In the genomic region with DNA sequence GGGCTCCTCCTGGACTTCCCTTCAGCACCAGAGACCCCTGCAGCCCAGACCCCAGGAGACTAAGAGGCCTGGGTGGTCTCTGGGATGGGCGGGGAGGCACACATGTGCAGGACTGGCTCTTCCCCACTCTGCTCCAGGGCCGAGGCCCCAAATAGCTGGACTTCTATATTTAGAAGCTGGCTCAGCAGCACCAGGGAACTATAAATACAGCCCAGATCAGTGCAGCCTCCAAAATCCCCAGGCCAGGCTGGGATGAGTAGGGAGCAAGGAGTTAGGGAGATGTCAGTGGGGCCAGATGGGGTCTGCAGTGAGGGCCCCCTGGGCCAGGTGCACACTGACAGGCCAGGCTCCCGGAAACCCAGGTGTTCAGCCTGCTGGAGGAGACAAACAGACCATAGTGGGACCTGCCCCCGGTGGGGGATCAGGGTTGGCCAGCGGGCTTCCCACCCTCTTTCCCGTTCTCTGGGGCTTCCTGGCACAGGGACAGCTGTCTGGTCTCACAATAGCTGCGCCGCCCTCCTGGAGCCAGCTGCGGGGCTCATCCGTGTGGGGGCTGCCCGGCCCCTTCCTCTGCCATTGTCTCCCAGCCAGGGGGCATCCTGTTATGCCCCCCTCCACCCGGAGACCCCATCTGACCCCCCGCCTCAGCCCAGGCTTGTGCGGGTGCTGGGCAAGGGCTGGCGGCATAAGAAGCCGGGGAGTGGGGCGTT, we compare ENCODE assay signal across 8 cellular contexts. TPM values are rescaled to one million over a fixed set of nuclear protein-coding genes. Genes with fewer than 3 reads are reported as not detected.
DNase-seq lines count a peak whose midpoint lies in the region; ATAC-seq, FAIRE-seq and TF ChIP-seq lines count a peak whose summit lies in the region.

No MANE protein-coding gene starts in this region.

- TF ChIP-seq CTCF in AG10803 (conservative IDR thresholded peaks at IDR 0.05; ENCODE audit: low read length) (no peak), IMR-90 (conservative IDR thresholded peaks at IDR 0.05; ENCODE audit: low read depth, low read length) (no peak), dorsolateral prefrontal cortex (IDR thresholded peaks at IDR 0.05 in 54 of 56, conservative IDR thresholded peaks at IDR 0.05 in 2 of 56; ENCODE audit: low read depth in 1 of 56, partially characterized antibody in 56 of 56) (no peak)

- no peaks in the 10 kb centered on the region for H3K79me1 ChIP-seq in IMR-90 (ENCODE audit: low read depth in 1 of 2, low read length in 2 of 2)

- no peak overlapping the region for H2BK20ac ChIP-seq in IMR-90 (ENCODE audit: low read depth, low read length)

- peak overlapping the region; percentile 42 for H2AK9ac ChIP-seq in IMR-90 (replicated peaks; ENCODE audit: low read depth, low read length, poor library complexity)

- no TSS peak for BruUV-seq in IMR-90 (replicated peaks; lab: Mats Ljungman, UMichigan)

- H2AFZ ChIP-seq in IMR-90 (replicated peaks; ENCODE audit: low read length, poor library complexity), result peak overlapping the region; percentile 92

- H2BK120ac ChIP-seq in IMR-90 (ENCODE audit: low read depth, low read length), result no peak overlapping the region

- no peak overlapping the region for H4K5ac ChIP-seq in IMR-90 (ENCODE audit: low read depth, low read length)

- no peak for FAIRE-seq in urothelium cell line (lab: Jason Lieb, UNC)

- H3K56ac ChIP-seq in IMR-90 (ENCODE audit: extremely low read depth, insufficient read depth, low read length), result no peak overlapping the region

- WGBS in IMR-90 (ENCODE audit: extremely low coverage in 2 of 2, insufficient read length in 1 of 2), 2 experiments, result 61% methylated on average over 8 of the region's 17 CpGs; no CpG with 5 or more reads in 1 of the 2 experiments

- no peaks in the 10 kb centered on the region for H4K20me1 ChIP-seq in IMR-90 (ENCODE audit: insufficient read depth, low read length)

- H3K9me3 ChIP-seq in IMR-90 (ENCODE audit: control insufficient read depth, insufficient read depth, low read length), result no peaks in the 10 kb centered on the region

- no peak overlapping the region for H3K18ac ChIP-seq in IMR-90 (ENCODE audit: low read depth, low read length)

- H3K14ac ChIP-seq in IMR-90 (replicated peaks; ENCODE audit: low read depth, low read length), result 0 out of 2 replicates have a peak overlapping the region, but pooled peaks have one; percentile 51

- peak; percentile 83 for ATAC-seq in IMR-90 (ENCODE audit: low read depth)

- in situ Hi-C loops in IMR-90 (cut with MboI; ENCODE audit: low sequenced_read_pairs), result no loop called here

- no peak for TF ChIP-seq RAD21 in IMR-90 (IDR thresholded peaks at IDR 0.05; ENCODE audit: low read length)

- TF ChIP-seq POLR2A in IMR-90 (IDR thresholded peaks at IDR 0.05; ENCODE audit: low read depth, low read length), result no peak

- H3K4me3 ChIP-seq in AG10803 (ENCODE audit: low read length) (no peak overlapping the region), IMR-90 (ENCODE audit: insufficient read depth, low read depth, low read length) (no peak overlapping the region), dorsolateral prefrontal cortex (peak overlapping the region in 4 of 59 donors; percentile 6 to 27 (median 17))

- no peaks in the 10 kb centered on the region for H3K9me1 ChIP-seq in IMR-90 (ENCODE audit: insufficient read depth, low read length)

- CTCF ChIA-PET in IMR-90 (lab: Yijun Ruan, JAX), result no interaction called here

- H3K23ac ChIP-seq in IMR-90 (ENCODE audit: low read depth, low read length), result no peak overlapping the region

- POLR2A ChIA-PET in IMR-90 (lab: Charles Lee; ENCODE audit: unreplicated experiment), result no interaction called here

- H3K27me3 ChIP-seq in IMR-90 (ENCODE audit: control insufficient read depth, insufficient read depth, low read length), result no peaks in the 10 kb centered on the region
- peaks cover 0 to 6% (median 0%) of the 10 kb centered on the region in 45 donors for H3K27me3 ChIP-seq in dorsolateral prefrontal cortex

- intact Hi-C loops in IMR-90 (cut with micrococcal nuclease) (no loop called here), dorsolateral prefrontal cortex (cut with DNase I) (no loop called here)

- no peaks in the 10 kb centered on the region for H3K36me3 ChIP-seq in IMR-90 (ENCODE audit: control insufficient read depth, insufficient read depth, low read length)

- H2BK5ac ChIP-seq in IMR-90 (ENCODE audit: low read depth, low read length, poor library complexity, severe bottlenecking), result no peak overlapping the region

- no peak overlapping the region for H4K91ac ChIP-seq in IMR-90 (ENCODE audit: insufficient read depth, low read depth, low read length)

- no peak overlapping the region for H3K9ac ChIP-seq in IMR-90 (ENCODE audit: low read depth, low read length)

- H3K27ac ChIP-seq in IMR-90 (ENCODE audit: insufficient read depth, low read length) (no peak overlapping the region), dorsolateral prefrontal cortex (peak overlapping the region in 49 of 59 donors; percentile 6 to 85 (median 56))

- H3K4me2 ChIP-seq in IMR-90 (ENCODE audit: low read depth, low read length), result no peak overlapping the region

- H2BK15ac ChIP-seq in IMR-90 (ENCODE audit: low read depth, low read length), result no peak overlapping the region

- no peak overlapping the region for H2AK5ac ChIP-seq in IMR-90 (ENCODE audit: low read depth, low read length)

- DNase-seq in AG10803 (ENCODE audit: low read depth) (peak; percentile 37), IMR-90 (peak; percentile 22), dorsolateral prefrontal cortex (no peak), myocyte (ENCODE audit: low read depth) (peak; percentile 85), NCI-H446 treated with DMSO at 0.1 percent for 48 hours (lab: John Stamatoyannopoulos, UW) (no peak), urothelium cell line (ENCODE audit: low spot score) (no peak)
- DNase-seq in central memory CD4-positive, alpha-beta T cell, result no peak
- no peak for DNase-seq in stimulated activated CD4-positive, alpha-beta T cell treated with anti-CD3 and anti-CD28 coated beads, Interleukin-12 subunit alpha, Interleukin-12 subunit beta, amount 100 ng/mL, for 4 hours

- H4K8ac ChIP-seq in IMR-90 (ENCODE audit: low read depth in 2 of 2, low read length in 2 of 2), result peak overlapping the region in 1 of 2 experiments; percentile 5; a peak in 1 of 4 replicates

- no peak overlapping the region for H3K4ac ChIP-seq in IMR-90 (ENCODE audit: low read depth, low read length)

- H3K4me1 ChIP-seq in IMR-90 (ENCODE audit: control insufficient read depth, insufficient read depth, low read length), result peaks cover 6% of the 10 kb centered on the region; the same call in 1 of the 2 replicates

- dilution Hi-C loops in IMR-90 (cut with HindIII; ENCODE audit: low sequenced_read_pairs, unreplicated experiment), result no loop called here

TF ChIP-seq in IMR-90, 13 proteins besides CTCF, POLR2A, EP300 and RAD21:
- TF ChIP-seq MXI1 (IDR thresholded peaks at IDR 0.05; ENCODE audit: borderline replicate concordance, low read depth, low read length), result no peak

RNA-seq across cellular contexts. Expression of a gene that starts 5.5 kb away (rescaled TPM):
- total RNA-seq in IMR-90 (2012; rRNA removed) (7.5 and 7.7 TPM in 2 replicates), dorsolateral prefrontal cortex (10 to 100 TPM in 67 of 120 experiments, 1 to 10 TPM in 53; 3.9 to 39.0 (median 10.7) TPM), myocyte (32.5 and 85.6 TPM in 2 replicates)
- polyA plus RNA-seq in IMR-90 (2012; rRNA removed), result 14.6 and 15.0 TPM in 2 replicates
- polyA plus RNA-seq in IMR-90 (2012; cell fraction: cytosol; rRNA removed), result 8.9 and 17.0 TPM in 2 replicates
- polyA plus RNA-seq in IMR-90 (2012; cell fraction: nucleus; rRNA removed; ENCODE audit: low replicate concordance), result 20.5 and 31.2 TPM in 2 replicates
- 73.3 TPM for polyA plus RNA-seq in myocyte (2012)

RNA-seq across cellular contexts. Expression of a gene that starts 43.4 kb away (rescaled TPM):
- total RNA-seq in IMR-90 (2012; rRNA removed) (77.5 and 83.0 TPM in 2 replicates), dorsolateral prefrontal cortex (10 to 100 TPM; 17.5 to 45.6 (median 29.1) TPM), myocyte (63.4 and 73.0 TPM in 2 replicates)
- 82.5 and 89.3 TPM in 2 replicates for polyA plus RNA-seq in IMR-90 (2012; rRNA removed)
- polyA plus RNA-seq in IMR-90 (2012; cell fraction: cytosol; rRNA removed), result 49.4 and 53.9 TPM in 2 replicates
- polyA plus RNA-seq in IMR-90 (2012; cell fraction: nucleus; rRNA removed; ENCODE audit: low replicate concordance), result 436 and 719 TPM in 2 replicates
- polyA plus RNA-seq in myocyte (2012), result 56.0 TPM

RNA-seq across cellular contexts. Expression of a gene that starts 57.4 kb away (rescaled TPM):
- total RNA-seq in IMR-90 (2012; rRNA removed), result 39.4 and 41.4 TPM in 2 replicates
- polyA plus RNA-seq in IMR-90 (2012; rRNA removed), result 39.1 and 44.1 TPM in 2 replicates
- polyA plus RNA-seq in IMR-90 (2012; cell fraction: cytosol; rRNA removed), result 58.6 and 63.1 TPM in 2 replicates
- polyA plus RNA-seq in IMR-90 (2012; cell fraction: nucleus; rRNA removed; ENCODE audit: low replicate concordance), result 50.6 and 92.0 TPM in 2 replicates
- 100 to 1,000 TPM in 6 of 120 experiments, 10 to 100 TPM in 114; 45.9 to 129 (median 73.3) TPM for total RNA-seq in dorsolateral prefrontal cortex
- total RNA-seq in myocyte, result 91.8 and 94.9 TPM in 2 replicates
- polyA plus RNA-seq in myocyte (2012), result 124 TPM

Comparison
In these comparisons a context has a peak if more than half of its experiments do, and no peak if none do; other contexts are left out.
1. DNase-seq: peak in AG10803 (single experiment), IMR-90 (single experiment) and myocyte (single experiment); none in dorsolateral prefrontal cortex (0 of 10), NCI-H446 treated with DMSO at 0.1 percent for 48 hours (single experiment), urothelium cell line (single experiment), central memory CD4-positive, alpha-beta T cell (single experiment) and stimulated activated CD4-positive, alpha-beta T cell treated with anti-CD3 and anti-CD28 coated beads, Interleukin-12 subunit alpha, Interleukin-12 subunit beta, amount 100 ng/mL, for 4 hours (single experiment).